ENCODE assay signal across 33 cellular contexts in genomic region chr7:106402898-106403297, GRCh38.
"Had no signal": no experiment of that assay in that cellular context is flagged by ENCODE, and none has a peak within 500 bp of the region (broad histone marks: within the 10 kb centered on the region; RNA-seq: fewer than 3 reads in every experiment).

No MANE protein-coding gene starts in this region.

- DNase-seq: Karpas-422, Kasumi-1, MG63, MM.1S, MV-4-11, NCI-H1048, NCI-H1092, NCI-H1092 treated with DMSO at 0.1 percent for 48 hours, NCI-H1105, NCI-H1105 treated with DMSO at 0.1 percent for 48 hours, NCI-H1417, NCI-H1417 treated with DMSO at 0.1 percent for 48 hours, NCI-H1436, NCI-H1436 treated with DMSO at 0.1 percent for 48 hours, NCI-H146, NCI-H1694, NCI-H1694 treated with DMSO at 0.1 percent for 48 hours, NCI-H187, NCI-H187 treated with DMSO at 0.1 percent for 48 hours, NCI-H1930, NCI-H2029, NCI-H2029 treated with DMSO at 0.1 percent for 48 hours, NCI-H2081, NCI-H2081 treated with DMSO at 0.1 percent for 48 hours, NCI-H2107, NCI-H2171, NCI-H2171 treated with DMSO at 0.1 percent for 48 hours, NCI-H2227 treated with DMSO at 0.1 percent for 48 hours, NCI-H226, NCI-H345, NCI-H446, NCI-H446 treated with DMSO at 0.1 percent for 48 hours, NCI-H510A had no signal
